In genomic region chr2:174681983-174682577, GRCh38 we compare ENCODE assay signal across 8 cellular contexts.
A peak's percentile ranks its signal among the peaks of the same experiment; 100 is the strongest.
DNase-seq lines count a peak whose midpoint lies in the region; ATAC-seq and TF ChIP-seq lines count a peak whose summit lies in the region.

No MANE protein-coding gene starts in this region.

- ATAC-seq in HG02852 (IDR thresholded peaks at IDR 0.05; ENCODE audit: unreplicated experiment) (peak; percentile 43), RWPE2 (ENCODE audit: low read depth) (peak; percentile 63)

- no peaks in the 10 kb centered on the region for H3K9me3 ChIP-seq in RWPE2 (ENCODE audit: severe bottlenecking)
- H3K9me3 ChIP-seq in iPS-15b (ENCODE audit: control insufficient read depth, insufficient read depth, low read length): no peaks in the 10 kb centered on the region
- no peaks in the 10 kb centered on the region for H3K9me3 ChIP-seq in spleen

- no peak for TF ChIP-seq POLR2A in spleen (IDR thresholded peaks at IDR 0.05)

- H3K4me1 ChIP-seq in RWPE2 (ENCODE audit: insufficient read depth, poor library complexity, severe bottlenecking) (no peaks in the 10 kb centered on the region), iPS-15b (ENCODE audit: control insufficient read depth, insufficient read depth, low read length) (no peaks in the 10 kb centered on the region), spleen (peaks cover 13 to 75% (median 31%) of the 10 kb centered on the region in 6 donors)

- intact Hi-C loops in spleen (cut with DNase I; ENCODE audit: low total_unique reads): no loop called here

- 0 to 3% (median 1%) methylated on average over 16 to 53 of the region's 53 CpGs for WGBS in spleen, 5 donors

- H3K27ac ChIP-seq in RWPE2 (ENCODE audit: poor library complexity, severe bottlenecking) (peak overlapping the region; percentile 42), spleen (peak overlapping the region; percentile 83 to 93 (median 90))

- H3K27me3 ChIP-seq in RWPE2 (ENCODE audit: insufficient read depth, poor library complexity, severe bottlenecking): no peaks in the 10 kb centered on the region
- peaks cover 48% of the 10 kb centered on the region for H3K27me3 ChIP-seq in iPS-15b (ENCODE audit: control insufficient read depth, insufficient read depth, low read length)
- H3K27me3 ChIP-seq in spleen (replicated peaks in 1 of 7): no peaks in the 10 kb centered on the region

- peak overlapping the region; percentile 32 for H3K9ac ChIP-seq in iPS-15b (ENCODE audit: low read depth, low read length)

- H3K4me3 ChIP-seq in RWPE2 (ENCODE audit: severe bottlenecking): peak overlapping the region; percentile 64
- peak overlapping the region; percentile 58 for H3K4me3 ChIP-seq in iPS-15b (ENCODE audit: low read depth, low read length)
- peak overlapping the region; percentile 70 to 94 (median 88) for H3K4me3 ChIP-seq in spleen

- TF ChIP-seq CTCF in RWPE2 (IDR thresholded peaks at IDR 0.05; ENCODE audit: poor library complexity, severe bottlenecking): no peak
- TF ChIP-seq CTCF in spleen (IDR thresholded peaks at IDR 0.05 in 8 of 11, conservative IDR thresholded peaks at IDR 0.05 in 3 of 11): no peak

- H3K36me3 ChIP-seq in RWPE2 (ENCODE audit: low read depth): peaks cover 7% of the 10 kb centered on the region; the same call in 1 of the 2 replicates
- no peaks in the 10 kb centered on the region for H3K36me3 ChIP-seq in iPS-15b (ENCODE audit: control insufficient read depth, insufficient read depth, low read length)
- no peaks in the 10 kb centered on the region for H3K36me3 ChIP-seq in spleen

- peak in 2 of 3 experiments; percentile 14 to 30 for DNase-seq in NCI-H1417 (lab: John Stamatoyannopoulos, UW)
- DNase-seq in NCI-H1417 treated with DMSO at 0.1 percent for 48 hours (lab: John Stamatoyannopoulos, UW): no peak
- DNase-seq in RWPE2 (ENCODE audit: low spot score): no peak
- peak; percentile 13 for DNase-seq in amniotic stem cell (lab: John Stamatoyannopoulos, UW)
- DNase-seq in spleen: peak; percentile 92
- no peak for DNase-seq in T1000 (lab: John Stamatoyannopoulos, UW)

Comparison
In these comparisons a context has a peak if more than half of its experiments do, and no peak if none do; other contexts are left out.
1. DNase-seq: peak in NCI-H1417 (2 of 3), amniotic stem cell (single experiment) and spleen (single experiment); none in NCI-H1417 treated with DMSO at 0.1 percent for 48 hours (single experiment), RWPE2 (single experiment) and T1000 (single experiment).
2. Peak in every context shown above with its lines, with median percentiles within 50 percentile points of each other: H3K4me3 ChIP-seq.